In genomic region chr19:991174-991931, GRCh38 we compare ENCODE assay signal across 11 cellular contexts. TPM values are rescaled to one million over a fixed set of nuclear protein-coding genes. Genes with fewer than 3 reads are reported as not detected.
DNase-seq lines count a peak whose midpoint lies in the region; ATAC-seq and TF ChIP-seq lines count a peak whose summit lies in the region.
"Had no signal": no experiment of that assay in that cellular context is flagged by ENCODE, and none has a peak within 500 bp of the region (broad histone marks: within the 10 kb centered on the region; RNA-seq: fewer than 3 reads in every experiment).

No MANE protein-coding gene starts in this region.

- H3K4me1 ChIP-seq in mammary epithelial cell (ENCODE audit: insufficient read depth, low read length): peaks cover 9% of the 10 kb centered on the region
- H3K4me1 ChIP-seq in right cardiac atrium (ENCODE audit: control insufficient read depth, insufficient read depth, low read length): no peaks in the 10 kb centered on the region

- in situ Hi-C loops in mammary epithelial cell (cut with MboI; ENCODE audit: low sequenced_read_pairs in 2 of 2): no loop called here

- H3K4me3 ChIP-seq in mammary epithelial cell (replicated peaks in 1 of 3; ENCODE audit: insufficient read depth in 1 of 3, low read depth in 2 of 3, low read length in 3 of 3) (no peak overlapping the region), right cardiac atrium (ENCODE audit: low read length) (no peak overlapping the region)
- H3K4me3 ChIP-seq: PC-9 had no signal

- H3K9me3 ChIP-seq in mammary epithelial cell (replicated peaks; ENCODE audit: insufficient read depth, low read length) (no peaks in the 10 kb centered on the region), right cardiac atrium (ENCODE audit: control insufficient read depth, low read length) (no peaks in the 10 kb centered on the region)

- DNase-seq in MCF 10A (ENCODE audit: unreplicated experiment) (peak; percentile 39), mammary epithelial cell (no peak), right cardiac atrium (peak in 2 of 3 donors; percentile 57 to 76), HT-29 (ENCODE audit: low spot score) (no peak), NCI-H2081 (lab: John Stamatoyannopoulos, UW) (no peak)
- DNase-seq in activated CD8-positive, alpha-beta memory T cell treated with anti-CD3 and anti-CD28 coated beads, Interleukin-2, amount 50 U/mL, for 24 hours (ENCODE audit: extremely low read depth): peak; percentile 24
- DNase-seq in stimulated activated naive CD4-positive, alpha-beta T cell (lab: John Stamatoyannopoulos, UW): peak in 5 of 6 experiments; percentile 51 to 97 (median 69)

- dilution Hi-C loops in mammary epithelial cell (cut with HindIII; ENCODE audit: low sequenced_read_pairs): no loop called here

- peaks cover 4% of the 10 kb centered on the region for H3K4me1 Mint-ChIP-seq in MCF 10A (ENCODE audit: insufficient read depth, unreplicated experiment)

- TF ChIP-seq CTCF in MCF 10A (IDR thresholded peaks at IDR 0.05; ENCODE audit: unreplicated experiment): no peak
- TF ChIP-seq CTCF in mammary epithelial cell (conservative IDR thresholded peaks at IDR 0.05 in 1 of 2, IDR thresholded peaks at IDR 0.05 in 1 of 2; ENCODE audit: extremely low read depth in 1 of 2, insufficient read depth in 1 of 2, low read depth in 1 of 2, low read length in 2 of 2): no peak

- no peak overlapping the region for H3K4me3 Mint-ChIP-seq in MCF 10A (ENCODE audit: unreplicated experiment)

- no CpG with 5 or more reads among the region's 47 CpGs for WGBS in mammary epithelial cell (ENCODE audit: low coverage, missing lambda C conversion rate)
- WGBS in right cardiac atrium: 82% methylated on average over 45 of the region's 47 CpGs

- peaks cover 45% of the 10 kb centered on the region for H3K36me3 Mint-ChIP-seq in MCF 10A (ENCODE audit: insufficient read depth, unreplicated experiment)

- no peaks in the 10 kb centered on the region for H3K27me3 Mint-ChIP-seq in MCF 10A (ENCODE audit: insufficient read depth, unreplicated experiment)

- H2AFZ ChIP-seq in mammary epithelial cell (ENCODE audit: low read depth, low read length): no peak overlapping the region
- H2AFZ ChIP-seq: PC-9 had no signal

- no peak overlapping the region for H3K9ac ChIP-seq in mammary epithelial cell (ENCODE audit: insufficient read depth, low read length)

- H3K27me3 ChIP-seq in mammary epithelial cell (ENCODE audit: insufficient read depth, low read length) (no peaks in the 10 kb centered on the region), right cardiac atrium (ENCODE audit: control insufficient read depth, insufficient read depth) (no peaks in the 10 kb centered on the region)

- CTCF ChIA-PET in MCF 10A (lab: Yijun Ruan, JAX): no interaction called here
- CTCF ChIA-PET in mammary epithelial cell (lab: Charles Lee; ENCODE audit: low non-redundant PET): no interaction called here

- H3K27ac Mint-ChIP-seq in MCF 10A (ENCODE audit: low read depth, unreplicated experiment): no peak overlapping the region

- POLR2A ChIA-PET in MCF 10A (lab: Yijun Ruan, JAX): no interaction called here

- no peaks in the 10 kb centered on the region for H3K9me3 Mint-ChIP-seq in MCF 10A (ENCODE audit: unreplicated experiment)

- no peaks in the 10 kb centered on the region for H3K79me2 ChIP-seq in mammary epithelial cell (ENCODE audit: insufficient read depth, low read length)

- H3K27ac ChIP-seq in mammary epithelial cell (ENCODE audit: insufficient read depth, low read depth, low read length): no peak overlapping the region
- no peak overlapping the region for H3K27ac ChIP-seq in right cardiac atrium (ENCODE audit: low read length)
- H3K27ac ChIP-seq: PC-9 had no signal

- peak; percentile 7 to 48 for ATAC-seq in right cardiac atrium
- no peak for ATAC-seq in GM21529 (IDR thresholded peaks at IDR 0.05; ENCODE audit: unreplicated experiment)

- H3K36me3 ChIP-seq in mammary epithelial cell (ENCODE audit: insufficient read depth, low read length): peaks cover 6% of the 10 kb centered on the region

- no peak overlapping the region for H3K4me2 ChIP-seq in mammary epithelial cell (ENCODE audit: insufficient read depth, low read depth, low read length)
- H3K4me2 ChIP-seq: PC-9 had no signal

- H4K20me1 ChIP-seq in mammary epithelial cell (ENCODE audit: insufficient read depth, low read length): peaks cover 3% of the 10 kb centered on the region

- BruUV-seq in MCF 10A (replicated peaks; lab: Mats Ljungman, UMichigan) (no TSS peak), mammary epithelial cell (replicated peaks; lab: Mats Ljungman, UMichigan) (no TSS peak)

- intact Hi-C loops in MCF 10A (cut with micrococcal nuclease) (no loop called here), mammary epithelial cell (cut with micrococcal nuclease) (no loop called here), right cardiac atrium (cut with DNase I) (no loop called here)

RNA-seq across cellular contexts. Expression of gene WDR18, which starts 7.2 kb away (rescaled TPM):
- total RNA-seq in MCF 10A (2022) (81.9 and 96.7 TPM in 2 replicates), mammary epithelial cell (10 to 100 TPM; 42.0 to 84.1 TPM), right cardiac atrium (10 to 100 TPM; 12.2 to 24.0 (median 15.8) TPM)
- polyA plus RNA-seq in mammary epithelial cell (52.3 TPM), right cardiac atrium (22.5 TPM)
- polyA minus RNA-seq in mammary epithelial cell: 54.5 TPM
- total RNA-seq in HT-29 (2014; rRNA removed; shearing (Covaris generic)): 172 and 186 TPM in 2 replicates

RNA-seq across cellular contexts. Expression of gene GRIN3B, which starts 8.9 kb away (rescaled TPM):
- total RNA-seq in MCF 10A (2022) (not detected in 2 replicates), mammary epithelial cell (1 to 10 TPM in 1 of 2 donors, under 1 TPM in 1; 0.67 to 1.1 TPM), right cardiac atrium (under 1 TPM in 1 of 4 donors, not detected in 3; 0.06 TPM)
- polyA plus RNA-seq in mammary epithelial cell (0.67 TPM), right cardiac atrium (not detected)
- polyA minus RNA-seq in mammary epithelial cell: not detected
- total RNA-seq in HT-29 (2014; rRNA removed; shearing (Covaris generic)): not detected in 2 replicates

RNA-seq across cellular contexts. Expression of gene TMEM259, which starts 29.6 kb away (rescaled TPM):
- total RNA-seq in MCF 10A (2022): 130 and 146 TPM in 2 replicates
- 100 to 1,000 TPM; 104 to 152 TPM for total RNA-seq in mammary epithelial cell
- polyA plus RNA-seq in mammary epithelial cell: 122 TPM
- polyA minus RNA-seq in mammary epithelial cell: 81.8 TPM
- total RNA-seq in right cardiac atrium: 100 to 1,000 TPM; 127 to 161 (median 143) TPM
- polyA plus RNA-seq in right cardiac atrium: 164 TPM
- total RNA-seq in HT-29 (2014; rRNA removed; shearing (Covaris generic)): 236 and 253 TPM in 2 replicates

RNA-seq across cellular contexts. Expression of gene RNU6-2, which starts 30.0 kb away (rescaled TPM):
- total RNA-seq in MCF 10A (2022) (not detected in 2 replicates), mammary epithelial cell (not detected), right cardiac atrium (not detected)
- polyA plus RNA-seq in mammary epithelial cell (not detected), right cardiac atrium (not detected)
- not detected for polyA minus RNA-seq in mammary epithelial cell
- not detected in 2 replicates for total RNA-seq in HT-29 (2014; rRNA removed; shearing (Covaris generic))
- total RNA-seq: PC-9 had no signal
- polyA plus RNA-seq: BJ, keratinocyte had no signal

RNA-seq across cellular contexts. Expression of gene CNN2, which starts 35.1 kb away (rescaled TPM):
- 112 and 166 TPM in 2 replicates for total RNA-seq in MCF 10A (2022)
- 100 to 1,000 TPM; 420 to 485 TPM for total RNA-seq in mammary epithelial cell
- 287 TPM for polyA plus RNA-seq in mammary epithelial cell
- polyA minus RNA-seq in mammary epithelial cell: 688 TPM
- total RNA-seq in right cardiac atrium: 10 to 100 TPM; 57.4 to 75.9 (median 63.8) TPM
- 52.1 TPM for polyA plus RNA-seq in right cardiac atrium
- total RNA-seq in HT-29 (2014; rRNA removed; shearing (Covaris generic)): 265 and 298 TPM in 2 replicates

Comparison
In these comparisons a context has a peak if more than half of its experiments do, and no peak if none do; other contexts are left out.
1. DNase-seq: peak in MCF 10A (single experiment), activated CD8-positive, alpha-beta memory T cell treated with anti-CD3 and anti-CD28 coated beads, Interleukin-2, amount 50 U/mL, for 24 hours (single experiment), right cardiac atrium (2 of 3) and stimulated activated naive CD4-positive, alpha-beta T cell (5 of 6); none in mammary epithelial cell (single experiment), HT-29 (single experiment) and NCI-H2081 (0 of 2).